1 cellular context compared by ENCODE assay signal in genomic region chr3:66438045-66438444, GRCh38.
TF ChIP-seq lines count a peak whose summit lies in the region.

No MANE protein-coding gene starts in this region.

TF ChIP-seq in H1, 55 proteins besides CTCF, POLR2A, EP300 and RAD21 (continued from another document):
- no peak for TF ChIP-seq CTBP2 (IDR thresholded peaks at IDR 0.05; ENCODE audit: borderline replicate concordance, insufficient read depth, insufficient read length, low read length)
- TF ChIP-seq PHF8 (conservative IDR thresholded peaks at IDR 0.05; ENCODE audit: low read depth, low read length): no peak
- TF ChIP-seq ZNF274 (IDR thresholded peaks at IDR 0.05; ENCODE audit: borderline replicate concordance, extremely low read depth, low read length): no peak
- TF ChIP-seq KDM5A (IDR thresholded peaks at IDR 0.05; ENCODE audit: low read length): no peak
- TF ChIP-seq, protein P1, sequence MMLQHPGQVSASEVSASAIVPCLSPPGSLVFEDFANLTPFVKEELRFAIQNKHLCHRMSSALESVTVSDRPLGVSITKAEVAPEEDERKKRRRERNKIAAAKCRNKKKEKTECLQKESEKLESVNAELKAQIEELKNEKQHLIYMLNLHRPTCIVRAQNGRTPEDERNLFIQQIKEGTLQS (IDR thresholded peaks at IDR 0.05; ENCODE audit: insufficient read depth, low read depth, low read length): no peak
- TF ChIP-seq KDM1A (IDR thresholded peaks at IDR 0.05; ENCODE audit: borderline replicate concordance, low read length): no peak
- no peak for TF ChIP-seq HDAC6 (IDR thresholded peaks at IDR 0.05; ENCODE audit: low read depth, low read length)
- no peak for TF ChIP-seq CHD2 (IDR thresholded peaks at IDR 0.05; ENCODE audit: low read length)
- no peak for TF ChIP-seq TEAD4 (IDR thresholded peaks at IDR 0.05; ENCODE audit: low read depth, low read length)
